In genomic region chr2:57869763-57870344, GRCh38 we compare ENCODE assay signal across 15 cellular contexts.
DNase-seq lines count a peak whose midpoint lies in the region; ATAC-seq and TF ChIP-seq lines count a peak whose summit lies in the region.
"Had no signal": no experiment of that assay in that cellular context is flagged by ENCODE, and none has a peak within 500 bp of the region (broad histone marks: within the 10 kb centered on the region; RNA-seq: fewer than 3 reads in every experiment).

No MANE protein-coding gene starts in this region.

- peak; percentile 40 for DNase-seq in COR-L47 (lab: John Stamatoyannopoulos, UW)
- DNase-seq in NCI-H1092 treated with DMSO at 0.1 percent for 48 hours (lab: John Stamatoyannopoulos, UW), result peak; percentile 72
- DNase-seq in NCI-H446 treated with DMSO at 0.1 percent for 48 hours (lab: John Stamatoyannopoulos, UW), result peak; percentile 94
- peak; percentile 4 for DNase-seq in inferior parietal cortex (ENCODE audit: extremely low spot score)
- DNase-seq in SKM-1 treated with dmso at 0.1 percent for 144 hours (lab: John Stamatoyannopoulos, UW; ENCODE audit: unreplicated experiment), result no peak
- no peak for DNase-seq in testis
- DNase-seq: Caco-2, DMS79, IMR-90, Karpas-422, MG63, NCI-H2029 treated with DMSO at 0.1 percent for 48 hours, SIG-M5 had no signal

- H3K27me3 ChIP-seq in testis, result no peaks in the 10 kb centered on the region
- H3K27me3 ChIP-seq: MG63 had no signal

- no peaks in the 10 kb centered on the region for H3K36me3 ChIP-seq in testis (ENCODE audit: low read depth, missing control alignments)
- H3K36me3 ChIP-seq: HAP-1, MG63 had no signal

- TF ChIP-seq POLR2A in testis (IDR thresholded peaks at IDR 0.05), result no peak

- no peaks in the 10 kb centered on the region for H3K4me1 ChIP-seq in testis
- H3K4me1 ChIP-seq: Caco-2, HAP-1 had no signal

- intact Hi-C loops in testis (cut with DNase I; ENCODE audit: low total_unique reads), result no loop called here

- WGBS in testis, 2 donors, result 55 to 62% methylated on average over 12 of the region's 12 CpGs

- H3K4me3 ChIP-seq in testis, result no peak overlapping the region
- H3K4me3 ChIP-seq: HAP-1, MG63 had no signal

- no peaks in the 10 kb centered on the region for H3K9me3 ChIP-seq in testis
- H3K9me3 ChIP-seq: Caco-2, HAP-1, MG63 had no signal

- TF ChIP-seq CTCF in testis (IDR thresholded peaks at IDR 0.05), result no peak

- no peak for ATAC-seq in HG03159 (IDR thresholded peaks at IDR 0.05; ENCODE audit: unreplicated experiment)

- H3K27ac ChIP-seq in testis, result no peak overlapping the region

Comparison
In these comparisons a context has a peak if more than half of its experiments do, and no peak if none do; other contexts are left out.
1. DNase-seq: peak in COR-L47 (single experiment), NCI-H1092 treated with DMSO at 0.1 percent for 48 hours (single experiment), NCI-H446 treated with DMSO at 0.1 percent for 48 hours (single experiment) and inferior parietal cortex (single experiment); none in SKM-1 treated with dmso at 0.1 percent for 144 hours (single experiment) and testis (single experiment).